Comparison of ENCODE assay signal across 13 cellular contexts in genomic region chr10:24821986-24822385, GRCh38.
DNase-seq lines count a peak whose midpoint lies in the region; ATAC-seq, FAIRE-seq and TF ChIP-seq lines count a peak whose summit lies in the region.
"Had no signal": no experiment of that assay in that cellular context is flagged by ENCODE, and none has a peak within 500 bp of the region (broad histone marks: within the 10 kb centered on the region; RNA-seq: fewer than 3 reads in every experiment).

No MANE protein-coding gene starts in this region.

- no peak overlapping the region for H3K4me3 ChIP-seq in BJ (ENCODE audit: low read depth, low read length)
- H3K4me3 ChIP-seq in HEK293 (ENCODE audit: low read depth, low read length) = no peak overlapping the region
- no peak overlapping the region for H3K4me3 ChIP-seq in astrocyte (ENCODE audit: insufficient read depth, low read depth, low read length)
- H3K4me3 ChIP-seq in kidney (ENCODE audit: low read length in 2 of 2) = no peak overlapping the region
- H3K4me3 ChIP-seq: lower lobe of right lung had no signal

- no peaks in the 10 kb centered on the region for H3K36me3 Mint-ChIP-seq in astrocyte (ENCODE audit: low read depth, unreplicated experiment)

- intact Hi-C loops in kidney (cut with DNase I) = no loop called here

- H3K4me1 ChIP-seq in HEK293 (ENCODE audit: control insufficient read depth, insufficient read depth, low read length) (no peaks in the 10 kb centered on the region), astrocyte (ENCODE audit: insufficient read depth, low read length) (peaks cover 12% of the 10 kb centered on the region), kidney (ENCODE audit: control insufficient read depth in 1 of 2, insufficient read depth in 1 of 2, low read depth in 1 of 2, low read length in 2 of 2) (no peaks in the 10 kb centered on the region)
- H3K4me1 ChIP-seq: lower lobe of right lung had no signal

- DNase-seq in BJ (ENCODE audit: low read depth) = peak; percentile 1
- DNase-seq in astrocyte (ENCODE audit: low read depth) = peak; percentile 19
- DNase-seq in kidney tubule cell (ENCODE audit: low spot score) = peak; percentile 82
- DNase-seq in nucleus accumbens (lab: John Stamatoyannopoulos, UW) = no peak
- no peak for DNase-seq in kidney
- DNase-seq in activated gamma-delta T cell (lab: John Stamatoyannopoulos, UW) = no peak
- DNase-seq: activated T-cell treated with anti-CD3 and anti-CD28 coated beads, Interleukin-2, amount 50 U/mL, for 1 hour; lower lobe of right lung; NCI-H1436 treated with DMSO at 0.1 percent for 48 hours; T1000 had no signal

- no peak overlapping the region for H3K4me2 ChIP-seq in astrocyte (ENCODE audit: low read length)

- H3K9me3 ChIP-seq in HEK293 (ENCODE audit: control insufficient read depth, insufficient read depth, low read depth, low read length) = no peaks in the 10 kb centered on the region
- no peaks in the 10 kb centered on the region for H3K9me3 ChIP-seq in astrocyte (ENCODE audit: insufficient read depth, low read depth, low read length)
- no peaks in the 10 kb centered on the region for H3K9me3 ChIP-seq in kidney (ENCODE audit: control insufficient read depth in 1 of 2, low read length in 2 of 2)

- no peaks in the 10 kb centered on the region for H3K79me2 ChIP-seq in astrocyte (ENCODE audit: insufficient read depth, low read length)

- POLR2A ChIA-PET in BJ (lab: Charles Lee) = no interaction called here
- POLR2A ChIA-PET in HEK293 (lab: Yijun Ruan, JAX) = no interaction called here

- TF ChIP-seq CTCF in BJ (IDR thresholded peaks at IDR 0.05; ENCODE audit: insufficient read depth, low read depth, low read length) (no peak), HEK293 (tag by site-specific recombination; IDR thresholded peaks at IDR 0.05) (no peak), astrocyte (IDR thresholded peaks at IDR 0.05; ENCODE audit: insufficient read depth, low read depth, low read length) (no peak), kidney (IDR thresholded peaks at IDR 0.05; ENCODE audit: borderline replicate concordance, extremely low read depth, insufficient read depth) (no peak)

- CTCF ChIA-PET in BJ (lab: Yijun Ruan, JAX) (no interaction called here), HEK293 (lab: Yijun Ruan, JAX) (no interaction called here)

- H3K27me3 ChIP-seq in BJ (ENCODE audit: control insufficient read depth, insufficient read depth, low read length) = no peaks in the 10 kb centered on the region
- H3K27me3 ChIP-seq in astrocyte (ENCODE audit: insufficient read depth, low read length) = no peaks in the 10 kb centered on the region

- H3K36me3 ChIP-seq in BJ (ENCODE audit: control insufficient read depth, insufficient read depth, low read length) (no peaks in the 10 kb centered on the region), HEK293 (ENCODE audit: control insufficient read depth in 2 of 2, insufficient read depth in 1 of 2, low read length in 2 of 2) (no peaks in the 10 kb centered on the region), astrocyte (ENCODE audit: insufficient read depth, low read length) (no peaks in the 10 kb centered on the region), kidney (ENCODE audit: control insufficient read depth in 1 of 2, insufficient read depth in 2 of 2, low read length in 2 of 2) (no peaks in the 10 kb centered on the region)
- H3K36me3 ChIP-seq: lower lobe of right lung had no signal

- no peaks in the 10 kb centered on the region for H4K20me1 ChIP-seq in astrocyte (ENCODE audit: insufficient read depth, low read length)

- H3K4me1 Mint-ChIP-seq in astrocyte (ENCODE audit: low read depth, unreplicated experiment) = peaks cover 29% of the 10 kb centered on the region

- H3K27ac Mint-ChIP-seq in astrocyte (ENCODE audit: unreplicated experiment) = no peak overlapping the region
- H3K27ac Mint-ChIP-seq: progenitor cell of endocrine pancreas had no signal

- FAIRE-seq in astrocyte (lab: Jason Lieb, UNC) (no peak), kidney (lab: Jason Lieb, UNC) (no peak)

- ATAC-seq in GM21515 (IDR thresholded peaks at IDR 0.05; ENCODE audit: unreplicated experiment) = no peak
- ATAC-seq: lower lobe of right lung had no signal

- no peaks in the 10 kb centered on the region for H3K9me3 Mint-ChIP-seq in astrocyte (ENCODE audit: unreplicated experiment)

- H2AFZ ChIP-seq in astrocyte (ENCODE audit: low read depth, low read length) = no peak overlapping the region

- H3K4me3 Mint-ChIP-seq in astrocyte (ENCODE audit: unreplicated experiment) = no peak overlapping the region

- H3K27me3 Mint-ChIP-seq in astrocyte (ENCODE audit: low read depth, unreplicated experiment) = no peaks in the 10 kb centered on the region
- H3K27me3 Mint-ChIP-seq: progenitor cell of endocrine pancreas had no signal

- H3K9ac ChIP-seq in astrocyte (ENCODE audit: low read length) = no peak overlapping the region
- no peak overlapping the region for H3K9ac ChIP-seq in kidney (ENCODE audit: low read length in 2 of 2)

- H3K27ac ChIP-seq in HEK293 (ENCODE audit: extremely low read depth, low read depth, low read length) (no peak overlapping the region), astrocyte (ENCODE audit: low read depth, low read length) (no peak overlapping the region), kidney (ENCODE audit: low read depth in 2 of 2, low read length in 2 of 2) (no peak overlapping the region)
- H3K27ac ChIP-seq: lower lobe of right lung had no signal

TF ChIP-seq in HEK293, 187 proteins besides CTCF, POLR2A, EP300 and RAD21:
- TF ChIP-seq ZNF366 (tag by site-specific recombination; conservative IDR thresholded peaks at IDR 0.05) (0 out of 2 replicates have a peak, but pooled peaks have one; percentile 30), ZNF621 (tag by site-specific recombination; IDR thresholded peaks at IDR 0.05) (no peak)

Comparison
In these comparisons a context has a peak if more than half of its experiments do, and no peak if none do; other contexts are left out.
1. DNase-seq: peak in BJ (single experiment), astrocyte (single experiment) and kidney tubule cell (single experiment); none in nucleus accumbens (0 of 56), kidney (single experiment) and activated gamma-delta T cell (single experiment).